In genomic region chr5:57665146-57665936, GRCh38 we compare ENCODE assay signal across 23 cellular contexts.
"Had no signal": no experiment of that assay in that cellular context is flagged by ENCODE, and none has a peak within 500 bp of the region (broad histone marks: within the 10 kb centered on the region; RNA-seq: fewer than 3 reads in every experiment).

No MANE protein-coding gene starts in this region.

- H3K27me3 ChIP-seq: esophagus squamous epithelium, gastrocnemius medialis, left lung, right lobe of liver, tibial nerve had no signal

- ATAC-seq: activated CD4-positive, CD25-positive, alpha-beta regulatory T cell treated with anti-CD3 and anti-CD28 coated beads, Interleukin-2, amount 50 U/mL, for 24 hours; gastrocnemius medialis; right lobe of liver had no signal

- H3K4me3 ChIP-seq: esophagus squamous epithelium, gastrocnemius medialis, left lung, right lobe of liver, tibial nerve had no signal

- H3K4me1 ChIP-seq: left lung, right lobe of liver had no signal

- H3K36me3 ChIP-seq: esophagus squamous epithelium, gastrocnemius medialis, left lung, tibial nerve, WERI-Rb-1 had no signal

- DNase-seq: activated CD4-positive, alpha-beta memory T cell treated with anti-CD3 and anti-CD28 coated beads, Interleukin-2, amount 10 ng/mL, durations not matched to agents 7 days and 5 days; activated CD4-positive, alpha-beta T cell treated with anti-CD3 and anti-CD28 coated beads, Interleukin-2, amount 10 ng/mL, durations not matched to agents 7 days and 5 days; activated CD8-positive, alpha-beta memory T cell treated with anti-CD3 and anti-CD28 coated beads, Interleukin-2, amount 50 U/mL, for 48 hours; activated gamma-delta T cell treated with Interleukin-2 at 50 U/mL for 16 hours; activated naive CD4-positive, alpha-beta T cell treated with anti-CD3 and anti-CD28 coated beads, Interleukin-2, amount 50 U/mL, for 16 hours; activated T-cell treated with anti-CD3 and anti-CD28 coated beads, Interleukin-2, amount 50 U/mL, for 24 hours; amygdala; dermis blood vessel endothelial cell; effector CD4-positive, alpha-beta T cell; esophagus squamous epithelium; gastrocnemius medialis; glutamatergic neuron; hippocampal formation; left lung; posterior cingulate gyrus; right lobe of liver; stimulated activated CD4-positive, alpha-beta T cell treated with anti-CD3 and anti-CD28 coated beads, Interleukin-2, amount 100 ng/mL, for 48 hours; stimulated activated naive CD4-positive, alpha-beta T cell treated with Interleukin-2 at 50 U/mL for 16 hours; T-helper 9 cell; WERI-Rb-1 had no signal

- H3K9me3 ChIP-seq: esophagus squamous epithelium, gastrocnemius medialis, left lung, right lobe of liver, tibial nerve had no signal

- H3K27ac ChIP-seq: epithelial cell of prostate, esophagus squamous epithelium, gastrocnemius medialis, left lung, right lobe of liver, tibial nerve, WERI-Rb-1 had no signal
